ENCODE assay signal across 27 cellular contexts in the genomic region with DNA sequence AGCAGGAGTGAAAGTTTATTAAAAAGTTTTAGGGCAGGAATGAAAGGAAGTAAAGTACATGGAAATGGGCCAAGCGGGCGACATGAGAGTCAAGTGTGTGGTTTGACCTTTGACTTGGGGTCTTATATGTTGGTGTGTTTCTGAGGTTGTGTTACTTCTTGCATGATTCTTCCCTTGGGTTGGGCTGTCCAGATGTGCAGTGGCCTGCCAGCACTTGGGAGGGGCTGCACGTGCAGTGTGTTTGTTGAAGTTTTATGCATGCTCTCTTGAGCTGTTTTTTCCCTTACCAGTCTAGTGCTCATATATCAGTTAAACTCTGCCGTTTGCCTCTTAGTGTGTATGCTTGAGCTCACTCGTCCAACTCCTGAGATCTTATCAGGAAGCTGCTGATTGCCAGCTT.
"Had no signal": no experiment of that assay in that cellular context is flagged by ENCODE, and none has a peak within 500 bp of the region (broad histone marks: within the 10 kb centered on the region; RNA-seq: fewer than 3 reads in every experiment).

No MANE protein-coding gene starts in this region.

- H3K4me1 ChIP-seq: heart right ventricle, prostate gland, right atrium auricular region had no signal

- H3K27ac Mint-ChIP-seq: activated CD4-positive, alpha-beta T cell treated with anti-CD3 and anti-CD28 coated beads, Interleukin-2, amount 10 ng/mL, durations not matched to agents 7 days and 5 days; activated CD8-positive, alpha-beta memory T cell treated with anti-CD3 and anti-CD28 coated beads, Interleukin-2, amount 10 ng/mL, durations not matched to agents 7 days and 5 days; activated CD8-positive, alpha-beta T cell treated with anti-CD3 and anti-CD28 coated beads for 36 hours; brain; mesothelial cell of epicardium had no signal

- DNase-seq: activated CD4-positive, alpha-beta T cell treated with anti-CD3 and anti-CD28 coated beads, Interleukin-2, amount 10 ng/mL, durations not matched to agents 7 days and 5 days; activated CD4-positive, CD25-positive, alpha-beta regulatory T cell treated with anti-CD3 and anti-CD28 coated beads, Interleukin-2, amount 50 U/mL, for 72 hours; activated CD8-positive, alpha-beta memory T cell treated with anti-CD3 and anti-CD28 coated beads, Interleukin-2, amount 10 ng/mL, durations not matched to agents 7 days and 5 days; activated CD8-positive, alpha-beta T cell treated with anti-CD3 and anti-CD28 coated beads for 36 hours; activated gamma-delta T cell; activated T-cell treated with anti-CD3 and anti-CD28 coated beads for 4 hours; aorta; dermis blood vessel endothelial cell; effector CD8-positive, alpha-beta T cell; erythroblast; foreskin fibroblast; heart right ventricle; kidney; naive thymus-derived CD8-positive, alpha-beta T cell; spleen; stimulated activated CD4-positive, alpha-beta T cell treated with anti-CD3 and anti-CD28 coated beads, Interleukin-4, amount 100 ng/mL, for 24 hours; stimulated activated naive CD4-positive, alpha-beta T cell treated with Interleukin-2 at 50 U/mL for 16 hours; substantia nigra; tibial artery; WERI-Rb-1 had no signal

- H3K27ac ChIP-seq: heart right ventricle, prostate gland, right atrium auricular region, spleen, tibial artery, WERI-Rb-1 had no signal

- H3K4me3 Mint-ChIP-seq: activated CD4-positive, alpha-beta T cell treated with anti-CD3 and anti-CD28 coated beads, Interleukin-2, amount 10 ng/mL, durations not matched to agents 7 days and 5 days; activated CD8-positive, alpha-beta memory T cell treated with anti-CD3 and anti-CD28 coated beads, Interleukin-2, amount 10 ng/mL, durations not matched to agents 7 days and 5 days; activated CD8-positive, alpha-beta T cell treated with anti-CD3 and anti-CD28 coated beads for 36 hours; brain; mesothelial cell of epicardium had no signal

- H3K4me1 Mint-ChIP-seq: brain, mesothelial cell of epicardium had no signal

- H3K27me3 ChIP-seq: heart right ventricle, right atrium auricular region, spleen, tibial artery had no signal

- H3K9me3 ChIP-seq: prostate gland, tibial artery had no signal

- H3K4me3 ChIP-seq: heart right ventricle, lung, prostate gland, right atrium auricular region, spleen, tibial artery had no signal

- ATAC-seq: activated CD8-positive, alpha-beta memory T cell treated with anti-CD3 and anti-CD28 coated beads, Interleukin-2, amount 10 ng/mL, durations not matched to agents 7 days and 5 days; activated CD8-positive, alpha-beta T cell treated with anti-CD3 and anti-CD28 coated beads for 36 hours; activated naive CD4-positive, alpha-beta T cell treated with anti-CD3 and anti-CD28 coated beads, Interleukin-2, amount 50 U/mL, for 72 hours; heart right ventricle; left lobe of liver; naive thymus-derived CD8-positive, alpha-beta T cell had no signal

- H3K36me3 ChIP-seq: prostate gland, WERI-Rb-1 had no signal

- H3K27me3 Mint-ChIP-seq: activated CD4-positive, alpha-beta T cell treated with anti-CD3 and anti-CD28 coated beads, Interleukin-2, amount 10 ng/mL, durations not matched to agents 7 days and 5 days; activated CD8-positive, alpha-beta memory T cell treated with anti-CD3 and anti-CD28 coated beads, Interleukin-2, amount 10 ng/mL, durations not matched to agents 7 days and 5 days; activated CD8-positive, alpha-beta T cell treated with anti-CD3 and anti-CD28 coated beads for 36 hours; brain; naive thymus-derived CD8-positive, alpha-beta T cell had no signal
